In genomic region chr3:33081812-33082211, GRCh38 we compare ENCODE assay signal across 26 cellular contexts. TPM values are rescaled to one million over a fixed set of nuclear protein-coding genes. Genes with fewer than 3 reads are reported as not detected.
A peak's percentile ranks its signal among the peaks of the same experiment; 100 is the strongest.
DNase-seq lines count a peak whose midpoint lies in the region; ATAC-seq, FAIRE-seq and TF ChIP-seq lines count a peak whose summit lies in the region.
"Had no signal": no experiment of that assay in that cellular context is flagged by ENCODE, and none has a peak within 500 bp of the region (broad histone marks: within the 10 kb centered on the region; RNA-seq: fewer than 3 reads in every experiment).

No MANE protein-coding gene starts in this region.

- H3K36me3 ChIP-seq in HepG2 (replicated peaks in 1 of 2; ENCODE audit: control insufficient read depth in 1 of 2, insufficient read depth in 2 of 2, low read length in 2 of 2) = no peaks in the 10 kb centered on the region; a peak in 1 of 5 replicates
- no peaks in the 10 kb centered on the region for H3K36me3 ChIP-seq in right lobe of liver
- H3K36me3 ChIP-seq in endodermal cell (ENCODE audit: control insufficient read depth, insufficient read depth, low read length) = no peaks in the 10 kb centered on the region
- H3K36me3 ChIP-seq: BE2C, HAP-1 had no signal

- H3K4me3 ChIP-seq in HepG2 (replicated peaks in 1 of 3; ENCODE audit: insufficient read depth in 1 of 3, low read depth in 2 of 3, low read length in 3 of 3) = no peak overlapping the region
- H3K4me3 ChIP-seq in right lobe of liver = no peak overlapping the region
- H3K4me3 ChIP-seq in endodermal cell (ENCODE audit: low read length) = no peak overlapping the region
- H3K4me3 ChIP-seq: BLaER1 treated with 17β-estradiol and CSF1 and Interleukin-3, amounts not matched to agents 10 nM and 100 nM; GM23338; HAP-1 had no signal

- no peaks in the 10 kb centered on the region for H3K27me3 Mint-ChIP-seq in activated T-helper 17 cell treated with anti-CD3 and anti-CD28 coated beads, Interleukin-2, amount 50 U/mL, for 72 hours
- H3K27me3 Mint-ChIP-seq in endodermal cell (ENCODE audit: insufficient read depth) = no peaks in the 10 kb centered on the region
- H3K27me3 Mint-ChIP-seq: CD4-positive, alpha-beta T cell; CD8-positive, alpha-beta memory T cell had no signal

- no peaks in the 10 kb centered on the region for H3K9me3 Mint-ChIP-seq in activated T-helper 17 cell treated with anti-CD3 and anti-CD28 coated beads, Interleukin-2, amount 50 U/mL, for 72 hours
- H3K9me3 Mint-ChIP-seq in endodermal cell = no peaks in the 10 kb centered on the region
- H3K9me3 Mint-ChIP-seq: CD4-positive, alpha-beta T cell; CD8-positive, alpha-beta memory T cell; GM23338 had no signal

- no TSS peak for BruUV-seq in HepG2 (replicated peaks; lab: Mats Ljungman, UMichigan)

- TF ChIP-seq EP300 in HepG2 (IDR thresholded peaks at IDR 0.05; ENCODE audit: low read depth in 2 of 2, low read length in 2 of 2) = no peak
- no peak for TF ChIP-seq EP300 in HepG2 (CRISPR knock-in tag; IDR thresholded peaks at IDR 0.05; ENCODE audit: borderline replicate concordance)

- H3K4me3 Mint-ChIP-seq in activated T-helper 17 cell treated with anti-CD3 and anti-CD28 coated beads, Interleukin-2, amount 50 U/mL, for 72 hours = no peak overlapping the region
- H3K4me3 Mint-ChIP-seq in endodermal cell = no peak overlapping the region
- H3K4me3 Mint-ChIP-seq: CD14-positive monocyte; CD4-positive, alpha-beta T cell; CD8-positive, alpha-beta memory T cell; GM23338 had no signal

- H3K9me3 ChIP-seq in HepG2 (ENCODE audit: low read length) (no peaks in the 10 kb centered on the region), right lobe of liver (no peaks in the 10 kb centered on the region), endodermal cell (ENCODE audit: control insufficient read depth, low read length) (no peaks in the 10 kb centered on the region)
- H3K9me3 ChIP-seq: BE2C; BLaER1 treated with 17β-estradiol and CSF1 and Interleukin-3, amounts not matched to agents 10 nM and 100 nM; HAP-1 had no signal

- POLR2A ChIA-PET in HepG2 (lab: Yijun Ruan, JAX) = no interaction called here

- no peak for DNase-seq in HepG2 (ENCODE audit: low spot score)
- no peak for DNase-seq in right lobe of liver
- DNase-seq in endodermal cell = no peak
- no peak for DNase-seq in OCI-M2 (lab: John Stamatoyannopoulos, UW; ENCODE audit: unreplicated experiment)
- DNase-seq: ACHN; AML-193; BE2C; CD4-positive, alpha-beta T cell; CD8-positive, alpha-beta memory T cell; DMS 273 treated with DMSO at 0.1 percent for 48 hours; DMS53; DMS79 treated with DMSO at 0.1 percent for 48 hours; GF-D8 had no signal

- FAIRE-seq in HepG2 (lab: Jason Lieb, UNC) = no peak
- FAIRE-seq: A204.1, D721Med, GM12891, GM19239 had no signal

- intact Hi-C loops in HepG2 (cut with micrococcal nuclease; ENCODE audit: unreplicated experiment) (no loop called here), right lobe of liver (cut with DNase I) (no loop called here)

- ATAC-seq in HepG2 (peak; percentile 46; the same call in 2 of the 3 replicates), right lobe of liver (no peak), GM18502 (IDR thresholded peaks at IDR 0.05; ENCODE audit: poor library complexity, unreplicated experiment) (no peak), GM18505 (IDR thresholded peaks at IDR 0.05; ENCODE audit: unreplicated experiment) (no peak), HG02970 (IDR thresholded peaks at IDR 0.05; ENCODE audit: low FRiP score, unreplicated experiment) (no peak)
- no peak for ATAC-seq in activated T-helper 17 cell treated with anti-CD3 and anti-CD28 coated beads, Interleukin-2, amount 50 U/mL, for 72 hours (replicated peaks)
- ATAC-seq: GM23338 had no signal

- TF ChIP-seq POLR2A in HepG2 (IDR thresholded peaks at IDR 0.05; ENCODE audit: insufficient read depth in 1 of 2, low read depth in 2 of 2, low read length in 2 of 2) (no peak), right lobe of liver (IDR thresholded peaks at IDR 0.05) (no peak), GM18505 (IDR thresholded peaks at IDR 0.05; ENCODE audit: borderline replicate concordance, extremely low read depth, insufficient read depth, insufficient read length) (no peak)

- no peak for TF ChIP-seq RAD21 in HepG2 (CRISPR knock-in tag; IDR thresholded peaks at IDR 0.05)

- H3K79me2 ChIP-seq in HepG2 (ENCODE audit: insufficient read depth, low read length) = peaks cover 40% of the 10 kb centered on the region

- H3K27me3 ChIP-seq in HepG2 (ENCODE audit: control insufficient read depth in 1 of 2, insufficient read depth in 2 of 2, low read length in 2 of 2) (no peaks in the 10 kb centered on the region), right lobe of liver (no peaks in the 10 kb centered on the region), endodermal cell (ENCODE audit: control insufficient read depth, insufficient read depth, low read length, poor library complexity, severe bottlenecking) (no peaks in the 10 kb centered on the region)
- H3K27me3 ChIP-seq: BE2C; BLaER1 treated with 17β-estradiol and CSF1 and Interleukin-3, amounts not matched to agents 10 nM and 100 nM had no signal

- in situ Hi-C loops in HepG2 (cut with HindIII; ENCODE audit: extremely low pct_ligation_motif_present, low pct_unique_long_range_greater_than_20kb) = loop anchor here (5.0 to 25.0 kb wide), 2 partner anchors 130 to 345 kb away; partner anchors contain the start of gene CCR4

- no peak overlapping the region for H3K4me2 ChIP-seq in HepG2 (ENCODE audit: low read depth, low read length)
- H3K4me2 ChIP-seq: BLaER1 treated with 17β-estradiol and CSF1 and Interleukin-3, amounts not matched to agents 10 nM and 100 nM; GM23338 had no signal

- H3K9ac ChIP-seq in HepG2 (ENCODE audit: insufficient read depth, low read depth, low read length) (no peak overlapping the region), endodermal cell (ENCODE audit: extremely low read depth, low read length, poor library complexity, severe bottlenecking) (no peak overlapping the region)
- H3K9ac ChIP-seq: BLaER1 treated with 17β-estradiol and CSF1 and Interleukin-3, amounts not matched to agents 10 nM and 100 nM had no signal

- H3K4me1 Mint-ChIP-seq in activated T-helper 17 cell treated with anti-CD3 and anti-CD28 coated beads, Interleukin-2, amount 50 U/mL, for 72 hours = peaks cover 36% of the 10 kb centered on the region
- H3K4me1 Mint-ChIP-seq in endodermal cell = peaks cover 3% of the 10 kb centered on the region

- TF ChIP-seq CTCF in HepG2 (CRISPR knock-in tag; IDR thresholded peaks at IDR 0.05) (no peak), right lobe of liver (IDR thresholded peaks at IDR 0.05) (no peak), endodermal cell (conservative IDR thresholded peaks at IDR 0.05) (peak; percentile 38)

- H3K36me3 Mint-ChIP-seq in activated T-helper 17 cell treated with anti-CD3 and anti-CD28 coated beads, Interleukin-2, amount 50 U/mL, for 72 hours (ENCODE audit: low read depth) = peaks cover 34% of the 10 kb centered on the region
- peaks cover 4% of the 10 kb centered on the region for H3K36me3 Mint-ChIP-seq in endodermal cell (ENCODE audit: low read depth)

- no peak overlapping the region for H2AFZ ChIP-seq in HepG2 (ENCODE audit: low read length)
- H2AFZ ChIP-seq: GM23338 had no signal

- H4K20me1 ChIP-seq in HepG2 (ENCODE audit: insufficient read depth, low read length) = no peaks in the 10 kb centered on the region

- no peak overlapping the region for H3K27ac ChIP-seq in HepG2 (ENCODE audit: extremely low read length, insufficient read depth, low read length)
- no peak overlapping the region for H3K27ac ChIP-seq in right lobe of liver
- no peak overlapping the region for H3K27ac ChIP-seq in endodermal cell (ENCODE audit: low read depth, low read length)
- H3K27ac ChIP-seq: 22Rv1; BLaER1 treated with 17β-estradiol and CSF1 and Interleukin-3, amounts not matched to agents 10 nM and 100 nM had no signal

- H3K4me1 ChIP-seq in HepG2 (ENCODE audit: insufficient read depth, low read length) = peaks cover 50% of the 10 kb centered on the region
- H3K4me1 ChIP-seq in right lobe of liver = no peaks in the 10 kb centered on the region
- no peaks in the 10 kb centered on the region for H3K4me1 ChIP-seq in endodermal cell (ENCODE audit: control insufficient read depth, insufficient read depth, low read length)
- H3K4me1 ChIP-seq: BE2C had no signal

- CTCF ChIA-PET in HepG2 (lab: Yijun Ruan, JAX; ENCODE audit: low intra/inter-chr PET ratio, low total read pairs) = no interaction called here

- H3K27ac Mint-ChIP-seq in activated T-helper 17 cell treated with anti-CD3 and anti-CD28 coated beads, Interleukin-2, amount 50 U/mL, for 72 hours = peak overlapping the region; percentile 64
- no peak overlapping the region for H3K27ac Mint-ChIP-seq in endodermal cell
- H3K27ac Mint-ChIP-seq: CD4-positive, alpha-beta T cell; CD8-positive, alpha-beta memory T cell; GM23338 had no signal

RNA-seq across cellular contexts. Expression of gene GLB1, which starts 15.1 kb away (rescaled TPM):
- total RNA-seq in HepG2 (2016; rRNA removed; fragmentation: Illumina TruSeq; extraction: Trizol) (33.0 and 67.1 TPM in 2 replicates), right lobe of liver (10 to 100 TPM; 42.7 to 52.7 (median 49.4) TPM), endodermal cell (10 to 100 TPM; 66.9 to 67.9 TPM)
- 7.8 and 8.7 TPM in 2 replicates for total RNA-seq in HepG2 (2016; cell fraction: cytosol; rRNA removed; fragmentation: Illumina TruSeq; extraction: Trizol; ENCODE audit: low read depth)
- total RNA-seq in HepG2 (2016; cell fraction: insoluble cytoplasmic fraction; rRNA removed; fragmentation: Illumina TruSeq; extraction: Trizol) = 35.9 and 65.9 TPM in 2 replicates
- 12.8 and 15.8 TPM in 2 replicates for total RNA-seq in HepG2 (2016; cell fraction: membrane; rRNA removed; fragmentation: Illumina TruSeq; extraction: Trizol)
- 56.9 and 66.9 TPM in 2 replicates for total RNA-seq in HepG2 (2016; cell fraction: nucleus; rRNA removed; fragmentation: Illumina TruSeq; extraction: Trizol)
- 113 and 128 TPM in 2 replicates for polyA plus RNA-seq in HepG2 (2011; rRNA removed)
- polyA plus RNA-seq in HepG2 (2011; cell fraction: cytosol; rRNA removed) = 84.8 and 112 TPM in 2 replicates
- 44.6 and 56.4 TPM in 2 replicates for polyA plus RNA-seq in HepG2 (2011; cell fraction: nucleus; rRNA removed)
- 68.1 and 93.6 TPM in 2 replicates for polyA plus RNA-seq in HepG2 (2012)
- polyA plus RNA-seq in HepG2 (2016; cell fraction: cytosol; fragmentation: Illumina TruSeq; extraction: Trizol; ENCODE audit: low read depth) = 5.5 and 5.9 TPM in 2 replicates
- 29.1 and 32.5 TPM in 2 replicates for polyA plus RNA-seq in HepG2 (2016; cell fraction: insoluble cytoplasmic fraction; fragmentation: Illumina TruSeq; extraction: Trizol; ENCODE audit: low read depth)
- 10.1 and 10.8 TPM in 2 replicates for polyA plus RNA-seq in HepG2 (2016; cell fraction: membrane; fragmentation: Illumina TruSeq; extraction: Trizol; ENCODE audit: low read depth)
- polyA plus RNA-seq in HepG2 (2016; cell fraction: nucleus; fragmentation: Illumina TruSeq; extraction: Trizol; ENCODE audit: insufficient read depth, low read depth) = 67.7 and 72.3 TPM in 2 replicates
- polyA minus RNA-seq in HepG2 (2011; rRNA and poly(A)+ RNA removed; ENCODE audit: low replicate concordance) = 68.3 and 118 TPM in 2 replicates
- polyA minus RNA-seq in HepG2 (2011; cell fraction: cytosol; rRNA and poly(A)+ RNA removed) = 52.8 and 100 TPM in 2 replicates
- polyA minus RNA-seq in HepG2 (2011; cell fraction: nucleus; rRNA and poly(A)+ RNA removed) = 33.3 and 50.8 TPM in 2 replicates
- 100 to 1,000 TPM in 1 of 2 donors, 10 to 100 TPM in 1; 54.5 to 121 TPM for total RNA-seq in activated T-helper 17 cell treated with anti-CD3 and anti-CD28 coated beads, Interleukin-2, amount 50 U/mL, for 72 hours
- 39.6 TPM for polyA plus RNA-seq in endodermal cell (2013, experiment 1 of 2)
- polyA plus RNA-seq in endodermal cell (2013, experiment 2 of 2) = 42.1 TPM

RNA-seq across cellular contexts. Expression of gene TMPPE, which starts 15.1 kb away (rescaled TPM):
- total RNA-seq in HepG2 (2016; rRNA removed; fragmentation: Illumina TruSeq; extraction: Trizol) (4.4 and 5.7 TPM in 2 replicates), right lobe of liver (1 to 10 TPM; 2.8 to 3.8 (median 3.4) TPM), endodermal cell (1 to 10 TPM; 5.2 to 8.4 TPM)
- 0.26 and 0.40 TPM in 2 replicates for total RNA-seq in HepG2 (2016; cell fraction: cytosol; rRNA removed; fragmentation: Illumina TruSeq; extraction: Trizol; ENCODE audit: low read depth)
- total RNA-seq in HepG2 (2016; cell fraction: insoluble cytoplasmic fraction; rRNA removed; fragmentation: Illumina TruSeq; extraction: Trizol) = 4.5 and 5.9 TPM in 2 replicates
- 1.4 and 1.6 TPM in 2 replicates for total RNA-seq in HepG2 (2016; cell fraction: membrane; rRNA removed; fragmentation: Illumina TruSeq; extraction: Trizol)
- 11.1 and 12.5 TPM in 2 replicates for total RNA-seq in HepG2 (2016; cell fraction: nucleus; rRNA removed; fragmentation: Illumina TruSeq; extraction: Trizol)
- polyA plus RNA-seq in HepG2 (2011; rRNA removed) = 1.8 and 1.9 TPM in 2 replicates
- 1.6 and 1.8 TPM in 2 replicates for polyA plus RNA-seq in HepG2 (2011; cell fraction: cytosol; rRNA removed)
- 5.0 and 5.7 TPM in 2 replicates for polyA plus RNA-seq in HepG2 (2011; cell fraction: nucleus; rRNA removed)
- polyA plus RNA-seq in HepG2 (2012) = 0.65 and 0.80 TPM in 2 replicates
- polyA plus RNA-seq in HepG2 (2016; cell fraction: cytosol; fragmentation: Illumina TruSeq; extraction: Trizol; ENCODE audit: low read depth) = 0.08 and 0.10 TPM in 2 replicates
- polyA plus RNA-seq in HepG2 (2016; cell fraction: insoluble cytoplasmic fraction; fragmentation: Illumina TruSeq; extraction: Trizol; ENCODE audit: low read depth) = 0.82 and 0.84 TPM in 2 replicates
- 0.21 and 0.29 TPM in 2 replicates for polyA plus RNA-seq in HepG2 (2016; cell fraction: membrane; fragmentation: Illumina TruSeq; extraction: Trizol; ENCODE audit: low read depth)
- polyA plus RNA-seq in HepG2 (2016; cell fraction: nucleus; fragmentation: Illumina TruSeq; extraction: Trizol; ENCODE audit: insufficient read depth, low read depth) = 1.8 and 2.0 TPM in 2 replicates
- polyA minus RNA-seq in HepG2 (2011; rRNA and poly(A)+ RNA removed; ENCODE audit: low replicate concordance) = 22.3 and 28.3 TPM in 2 replicates
- 6.1 and 6.3 TPM in 2 replicates for polyA minus RNA-seq in HepG2 (2011; cell fraction: cytosol; rRNA and poly(A)+ RNA removed)
- polyA minus RNA-seq in HepG2 (2011; cell fraction: nucleus; rRNA and poly(A)+ RNA removed) = 14.9 and 19.1 TPM in 2 replicates
- 10 to 100 TPM in 1 of 2 donors, 1 to 10 TPM in 1; 8.8 to 12.7 TPM for total RNA-seq in activated T-helper 17 cell treated with anti-CD3 and anti-CD28 coated beads, Interleukin-2, amount 50 U/mL, for 72 hours
- polyA plus RNA-seq in endodermal cell (2013, experiment 1 of 2) = 1.1 TPM
- polyA plus RNA-seq in endodermal cell (2013, experiment 2 of 2) = 1.4 TPM

RNA-seq across cellular contexts. Expression of gene CRTAP, which starts 32.0 kb away (rescaled TPM):
- 46.1 and 54.2 TPM in 2 replicates for total RNA-seq in HepG2 (2016; rRNA removed; fragmentation: Illumina TruSeq; extraction: Trizol)
- total RNA-seq in HepG2 (2016; cell fraction: cytosol; rRNA removed; fragmentation: Illumina TruSeq; extraction: Trizol; ENCODE audit: low read depth) = 26.6 and 28.3 TPM in 2 replicates
- total RNA-seq in HepG2 (2016; cell fraction: insoluble cytoplasmic fraction; rRNA removed; fragmentation: Illumina TruSeq; extraction: Trizol) = 34.2 and 54.9 TPM in 2 replicates
- total RNA-seq in HepG2 (2016; cell fraction: membrane; rRNA removed; fragmentation: Illumina TruSeq; extraction: Trizol) = 85.6 and 91.0 TPM in 2 replicates
- 39.9 and 50.8 TPM in 2 replicates for total RNA-seq in HepG2 (2016; cell fraction: nucleus; rRNA removed; fragmentation: Illumina TruSeq; extraction: Trizol)
- 86.2 and 119 TPM in 2 replicates for polyA plus RNA-seq in HepG2 (2011; rRNA removed)
- 84.4 and 95.4 TPM in 2 replicates for polyA plus RNA-seq in HepG2 (2011; cell fraction: cytosol; rRNA removed)
- 22.0 and 27.3 TPM in 2 replicates for polyA plus RNA-seq in HepG2 (2011; cell fraction: nucleus; rRNA removed)
- polyA plus RNA-seq in HepG2 (2012) = 67.7 and 77.4 TPM in 2 replicates
- 56.8 and 61.8 TPM in 2 replicates for polyA plus RNA-seq in HepG2 (2016; cell fraction: cytosol; fragmentation: Illumina TruSeq; extraction: Trizol; ENCODE audit: low read depth)
- 67.1 and 72.0 TPM in 2 replicates for polyA plus RNA-seq in HepG2 (2016; cell fraction: insoluble cytoplasmic fraction; fragmentation: Illumina TruSeq; extraction: Trizol; ENCODE audit: low read depth)
- polyA plus RNA-seq in HepG2 (2016; cell fraction: membrane; fragmentation: Illumina TruSeq; extraction: Trizol; ENCODE audit: low read depth) = 112 and 133 TPM in 2 replicates
- 93.0 and 101 TPM in 2 replicates for polyA plus RNA-seq in HepG2 (2016; cell fraction: nucleus; fragmentation: Illumina TruSeq; extraction: Trizol; ENCODE audit: insufficient read depth, low read depth)
- 51.0 and 179 TPM in 2 replicates for polyA minus RNA-seq in HepG2 (2011; rRNA and poly(A)+ RNA removed; ENCODE audit: low replicate concordance)
- polyA minus RNA-seq in HepG2 (2011; cell fraction: cytosol; rRNA and poly(A)+ RNA removed) = 49.0 and 49.8 TPM in 2 replicates
- 10.0 and 11.6 TPM in 2 replicates for polyA minus RNA-seq in HepG2 (2011; cell fraction: nucleus; rRNA and poly(A)+ RNA removed)
- total RNA-seq in right lobe of liver = 10 to 100 TPM; 33.1 to 54.9 (median 46.8) TPM
- 10 to 100 TPM; 38.2 to 60.7 TPM for total RNA-seq in activated T-helper 17 cell treated with anti-CD3 and anti-CD28 coated beads, Interleukin-2, amount 50 U/mL, for 72 hours
- total RNA-seq in endodermal cell = 100 to 1,000 TPM; 164 to 166 TPM
- 109 TPM for polyA plus RNA-seq in endodermal cell (2013, experiment 1 of 2)
- polyA plus RNA-seq in endodermal cell (2013, experiment 2 of 2) = 107 TPM
